In genomic region chr2:227127236-227127635, GRCh38 we compare ENCODE assay signal across 31 cellular contexts. TPM values are rescaled to one million over a fixed set of nuclear protein-coding genes. Genes with fewer than 3 reads are reported as not detected.
A peak's percentile ranks its signal among the peaks of the same experiment; 100 is the strongest.
DNase-seq lines count a peak whose midpoint lies in the region; TF ChIP-seq lines count a peak whose summit lies in the region.
"Had no signal": no experiment of that assay in that cellular context is flagged by ENCODE, and none has a peak within 500 bp of the region (broad histone marks: within the 10 kb centered on the region; RNA-seq: fewer than 3 reads in every experiment).

No MANE protein-coding gene starts in this region.

- no peaks in the 10 kb centered on the region for H3K27me3 ChIP-seq in neural progenitor cell

- intact Hi-C loops in activated naive CD4-positive, alpha-beta T cell treated with anti-CD3 and anti-CD28 coated beads for 36 hours (cut with micrococcal nuclease): no loop called here

- H3K4me2 ChIP-seq in neural progenitor cell: no peak overlapping the region

- no peaks in the 10 kb centered on the region for H3K9me3 Mint-ChIP-seq in neural progenitor cell
- H3K9me3 Mint-ChIP-seq in activated naive CD4-positive, alpha-beta T cell treated with anti-CD3 and anti-CD28 coated beads for 36 hours: no peaks in the 10 kb centered on the region
- H3K9me3 Mint-ChIP-seq: activated naive CD8-positive, alpha-beta T cell treated with anti-CD3 and anti-CD28 coated beads, Interleukin-2, amount 50 U/mL, for 24 hours; endodermal cell; naive B cell; stimulated activated naive CD8-positive, alpha-beta T cell treated with anti-CD3 and anti-CD28 coated beads, Interleukin-15, Interleukin-2, amounts not matched to agents 100 ng/mL and 50 ng/mL, for 24 hours; T-helper 2 cell treated with Interferon-gamma antibody and Interleukin-4, amounts not matched to agents 5 μg/mL and 100 μg/mL, for 36 hours had no signal

- no peaks in the 10 kb centered on the region for H3K79me2 ChIP-seq in neural progenitor cell (ENCODE audit: low read depth)

- H3F3A ChIP-seq in neural progenitor cell (ENCODE audit: low read depth): no peaks in the 10 kb centered on the region

- H3K27ac Mint-ChIP-seq in neural progenitor cell: no peak overlapping the region
- no peak overlapping the region for H3K27ac Mint-ChIP-seq in activated naive CD4-positive, alpha-beta T cell treated with anti-CD3 and anti-CD28 coated beads for 36 hours
- H3K27ac Mint-ChIP-seq: activated naive CD8-positive, alpha-beta T cell treated with anti-CD3 and anti-CD28 coated beads, Interleukin-2, amount 50 U/mL, for 24 hours; CD4-positive, CD25-positive, alpha-beta regulatory T cell; endodermal cell; naive B cell; stimulated activated naive CD8-positive, alpha-beta T cell treated with anti-CD3 and anti-CD28 coated beads, Interleukin-15, Interleukin-2, amounts not matched to agents 100 ng/mL and 50 ng/mL, for 24 hours; T-helper 2 cell treated with Interferon-gamma antibody and Interleukin-4, amounts not matched to agents 5 μg/mL and 100 μg/mL, for 36 hours had no signal

- H3K27me3 Mint-ChIP-seq in neural progenitor cell (ENCODE audit: insufficient read depth, low read depth): peaks cover 5% of the 10 kb centered on the region
- peaks cover 13% of the 10 kb centered on the region for H3K27me3 Mint-ChIP-seq in activated naive CD4-positive, alpha-beta T cell treated with anti-CD3 and anti-CD28 coated beads for 36 hours (ENCODE audit: low read depth)
- H3K27me3 Mint-ChIP-seq: CD4-positive, CD25-positive, alpha-beta regulatory T cell had no signal

- no peak overlapping the region for H3K9ac ChIP-seq in neural progenitor cell

- no peaks in the 10 kb centered on the region for H3K36me3 Mint-ChIP-seq in neural progenitor cell
- no peaks in the 10 kb centered on the region for H3K36me3 Mint-ChIP-seq in activated naive CD4-positive, alpha-beta T cell treated with anti-CD3 and anti-CD28 coated beads for 36 hours (ENCODE audit: low read depth)
- H3K36me3 Mint-ChIP-seq: CD4-positive, CD25-positive, alpha-beta regulatory T cell; naive B cell had no signal

- CTCF ChIA-PET in activated naive CD4-positive, alpha-beta T cell treated with anti-CD3 and anti-CD28 coated beads for 36 hours (lab: Charles Lee): no interaction called here

- TF ChIP-seq CTCF in neural progenitor cell (IDR thresholded peaks at IDR 0.05): no peak

- no peaks in the 10 kb centered on the region for H4K20me1 ChIP-seq in neural progenitor cell (ENCODE audit: low read depth)

- H3K36me3 ChIP-seq in neural progenitor cell: no peaks in the 10 kb centered on the region
- H3K36me3 ChIP-seq: esophagus squamous epithelium, tibial artery had no signal

- H3K9me3 ChIP-seq in neural progenitor cell (ENCODE audit: low read depth): no peaks in the 10 kb centered on the region
- H3K9me3 ChIP-seq: esophagus squamous epithelium, tibial artery had no signal

- H3K4me1 Mint-ChIP-seq in neural progenitor cell: peaks cover 3% of the 10 kb centered on the region
- H3K4me1 Mint-ChIP-seq in activated naive CD4-positive, alpha-beta T cell treated with anti-CD3 and anti-CD28 coated beads for 36 hours (ENCODE audit: low read depth): no peaks in the 10 kb centered on the region
- H3K4me1 Mint-ChIP-seq: activated naive CD8-positive, alpha-beta T cell treated with anti-CD3 and anti-CD28 coated beads, Interleukin-2, amount 50 U/mL, for 24 hours; CD4-positive, CD25-positive, alpha-beta regulatory T cell; naive B cell had no signal

- DNase-seq in SHP77 (lab: John Stamatoyannopoulos, UW) (peak; percentile 61 to 70), SHP77 treated with DMSO at 0.1 percent for 48 hours (lab: John Stamatoyannopoulos, UW) (no peak), NCI-H1105 (lab: John Stamatoyannopoulos, UW) (peak; percentile 34), NCI-H510A (lab: John Stamatoyannopoulos, UW) (peak; percentile 39), neural progenitor cell (ENCODE audit: low spot score) (peak; percentile 37), NCI-H2107 (lab: John Stamatoyannopoulos, UW) (no peak)
- no peak for DNase-seq in activated naive CD4-positive, alpha-beta T cell treated with anti-CD3 and anti-CD28 coated beads for 36 hours
- DNase-seq in stimulated activated CD4-positive, alpha-beta T cell treated with anti-CD3 and anti-CD28 coated beads, Interleukin-4, amount 100 ng/mL, for 24 hours: no peak
- DNase-seq: activated CD4-positive, alpha-beta T cell treated with anti-CD3 and anti-CD28 coated beads for 4 hours; activated gamma-delta T cell; activated naive CD8-positive, alpha-beta T cell treated with anti-CD3 and anti-CD28 coated beads, Interleukin-2, amount 50 U/mL, for 24 hours; activated T-cell treated with anti-CD3 and anti-CD28 coated beads, Interleukin-2, amount 50 U/mL, for 1 hour; CD4-positive, CD25-positive, alpha-beta regulatory T cell; central memory CD4-positive, alpha-beta T cell; DMS 273 treated with DMSO at 0.1 percent for 48 hours; endodermal cell; esophagus squamous epithelium; foreskin melanocyte; hippocampal formation; Karpas-422; MV-4-11; naive B cell; NCI-H2171 treated with DMSO at 0.1 percent for 48 hours; NCI-H82; OCI-M1; tibial artery had no signal

- H2AFZ ChIP-seq in neural progenitor cell (replicated peaks): no peak overlapping the region

- H3K4me1 ChIP-seq in neural progenitor cell: no peaks in the 10 kb centered on the region
- H3K4me1 ChIP-seq: esophagus squamous epithelium, tibial artery had no signal

- no peak overlapping the region for H3K4me3 Mint-ChIP-seq in neural progenitor cell
- no peak overlapping the region for H3K4me3 Mint-ChIP-seq in activated naive CD4-positive, alpha-beta T cell treated with anti-CD3 and anti-CD28 coated beads for 36 hours
- H3K4me3 Mint-ChIP-seq: activated naive CD8-positive, alpha-beta T cell treated with anti-CD3 and anti-CD28 coated beads, Interleukin-2, amount 50 U/mL, for 24 hours; CD4-positive, CD25-positive, alpha-beta regulatory T cell; endodermal cell; naive B cell; stimulated activated naive CD8-positive, alpha-beta T cell treated with anti-CD3 and anti-CD28 coated beads, Interleukin-15, Interleukin-2, amounts not matched to agents 100 ng/mL and 50 ng/mL, for 24 hours; T-helper 2 cell treated with Interferon-gamma antibody and Interleukin-4, amounts not matched to agents 5 μg/mL and 100 μg/mL, for 36 hours had no signal

- no peak overlapping the region for H3K27ac ChIP-seq in neural progenitor cell
- H3K27ac ChIP-seq: esophagus squamous epithelium, skin epidermis, tibial artery had no signal

- no peak overlapping the region for H3K4me3 ChIP-seq in neural progenitor cell
- H3K4me3 ChIP-seq: esophagus squamous epithelium, skin epidermis, tibial artery had no signal

RNA-seq across cellular contexts. Expression of gene COL4A4, which starts 36.8 kb away (rescaled TPM):
- 0.60 and 0.62 TPM in 2 replicates for total RNA-seq in neural progenitor cell (ENCODE audit: low replicate concordance)
- total RNA-seq in activated naive CD4-positive, alpha-beta T cell treated with anti-CD3 and anti-CD28 coated beads for 36 hours: not detected
- total RNA-seq: activated CD8-positive, alpha-beta memory T cell treated with anti-CD3 and anti-CD28 coated beads for 36 hours; CD4-positive, CD25-positive, alpha-beta regulatory T cell had no signal

RNA-seq across cellular contexts. Expression of gene COL4A3, which starts 37.2 kb away (rescaled TPM):
- not detected in 2 replicates for total RNA-seq in neural progenitor cell (ENCODE audit: low replicate concordance)
- total RNA-seq in activated naive CD4-positive, alpha-beta T cell treated with anti-CD3 and anti-CD28 coated beads for 36 hours: not detected
- total RNA-seq: activated CD8-positive, alpha-beta memory T cell treated with anti-CD3 and anti-CD28 coated beads for 36 hours; CD4-positive, CD25-positive, alpha-beta regulatory T cell; H4 had no signal

Comparison
In these comparisons a context has a peak if more than half of its experiments do, and no peak if none do; other contexts are left out.
1. DNase-seq: peak in SHP77 (2 of 2), NCI-H1105 (single experiment), NCI-H510A (single experiment) and neural progenitor cell (single experiment); none in SHP77 treated with DMSO at 0.1 percent for 48 hours (single experiment), NCI-H2107 (single experiment), activated naive CD4-positive, alpha-beta T cell treated with anti-CD3 and anti-CD28 coated beads for 36 hours (single experiment) and stimulated activated CD4-positive, alpha-beta T cell treated with anti-CD3 and anti-CD28 coated beads, Interleukin-4, amount 100 ng/mL, for 24 hours (single experiment).